Comparison of ENCODE assay signal across 8 cellular contexts in genomic region chr13:21297452-21297851, GRCh38.
A peak's percentile ranks its signal among the peaks of the same experiment; 100 is the strongest.
DNase-seq lines count a peak whose midpoint lies in the region; ATAC-seq and TF ChIP-seq lines count a peak whose summit lies in the region.

No MANE protein-coding gene starts in this region.

- intact Hi-C loops in A673 (cut with micrococcal nuclease; ENCODE audit: unreplicated experiment) = loop anchor here (1.0 to 10.0 kb wide), 7 partner anchors 55 to 1480 kb away; partner anchors contain the start of gene ZDHHC20

- H3K9me3 Mint-ChIP-seq in T-cell = no peaks in the 10 kb centered on the region

- H3K4me3 ChIP-seq in A673 (ENCODE audit: low read depth, low read length, poor library complexity, severe bottlenecking) (peak overlapping the region; percentile 86), foreskin fibroblast (ENCODE audit: low read depth in 1 of 2, low read length in 2 of 2) (peak overlapping the region; percentile 69 to 95), smooth muscle cell (peak overlapping the region; percentile 88)

- TF ChIP-seq CTCF in A673 (conservative IDR thresholded peaks at IDR 0.05; ENCODE audit: low read depth, low read length) (no peak), foreskin fibroblast (IDR thresholded peaks at IDR 0.05; ENCODE audit: low read depth, low read length) (no peak), smooth muscle cell (IDR thresholded peaks at IDR 0.05; ENCODE audit: borderline replicate concordance, insufficient read depth, poor library complexity, severe bottlenecking) (no peak)

- H3K27me3 ChIP-seq in A673 (replicated peaks; ENCODE audit: insufficient read depth, low read depth, low read length, poor library complexity) (no peaks in the 10 kb centered on the region), smooth muscle cell (ENCODE audit: low read depth) (no peaks in the 10 kb centered on the region)

- no peaks in the 10 kb centered on the region for H4K20me1 ChIP-seq in smooth muscle cell (ENCODE audit: low read depth)

- H3K36me3 ChIP-seq in A673 (ENCODE audit: insufficient read depth, low read length, poor library complexity, severe bottlenecking) = no peaks in the 10 kb centered on the region
- H3K36me3 ChIP-seq in smooth muscle cell (ENCODE audit: low read depth) = no peaks in the 10 kb centered on the region

- POLR2A ChIA-PET in A673 (lab: Charles Lee; ENCODE audit: low non-redundant PET) (interaction anchor here (0.6 kb wide), 1 partner anchor 100 kb away, joined by 3 read pairs; no protein-coding TSS in a partner anchor), T-cell (lab: Charles Lee) (interaction anchor here in 1 of 2 donors (0.6 kb wide), 1 partner anchor 75 kb away, joined by 3 read pairs; no protein-coding TSS in a partner anchor)

- H2AFZ ChIP-seq in smooth muscle cell (ENCODE audit: low read depth) = peak overlapping the region; percentile 90

- WGBS in smooth muscle cell (ENCODE audit: low lambda C conversion rate) = 90% methylated on average over 2 of the region's 2 CpGs

- no peaks in the 10 kb centered on the region for H3F3A ChIP-seq in smooth muscle cell (ENCODE audit: low read depth)

- H3K36me3 Mint-ChIP-seq in T-cell = no peaks in the 10 kb centered on the region

- DNase-seq in A673 (ENCODE audit: low spot score) = peak; percentile 53
- no peak for DNase-seq in T-cell
- DNase-seq in foreskin fibroblast = peak in 1 of 2 donors; percentile 11
- no peak for DNase-seq in smooth muscle cell (lab: John Stamatoyannopoulos, UW; ENCODE audit: unreplicated experiment)
- no peak for DNase-seq in NCI-H1048 (lab: John Stamatoyannopoulos, UW)
- no peak for DNase-seq in activated CD8-positive, alpha-beta memory T cell treated with anti-CD3 and anti-CD28 coated beads, Interleukin-2, amount 50 U/mL, for 4 hours

- peak overlapping the region; percentile 85 to 90 for H3K27ac Mint-ChIP-seq in T-cell

- H3K9ac ChIP-seq in smooth muscle cell (ENCODE audit: low read depth) = peak overlapping the region; percentile 49

- H3K4me1 Mint-ChIP-seq in T-cell = peaks cover 22 to 24% (median 22%) of the 10 kb centered on the region in 3 donors

- peak overlapping the region; percentile 89 for H3K4me2 ChIP-seq in smooth muscle cell

- no peaks in the 10 kb centered on the region for H3K27me3 Mint-ChIP-seq in T-cell

- H3K79me2 ChIP-seq in smooth muscle cell (ENCODE audit: low read depth) = peaks cover 19% of the 10 kb centered on the region

- peak; percentile 9 for ATAC-seq in GM19395 (IDR thresholded peaks at IDR 0.05; ENCODE audit: unreplicated experiment)
- peak in 2 of 4 experiments; percentile 2 to 5 for ATAC-seq in T-cell (replicated peaks in 1 of 4)
- ATAC-seq in GM18517 (IDR thresholded peaks at IDR 0.05; ENCODE audit: unreplicated experiment) = no peak

- BruUV-seq in A673 (replicated peaks; lab: Mats Ljungman, UMichigan) = no TSS peak

- H3K27ac ChIP-seq in A673 (ENCODE audit: low read depth, low read length, poor library complexity, severe bottlenecking) (peak overlapping the region; percentile 70), smooth muscle cell (ENCODE audit: low read depth) (peak overlapping the region; percentile 88)

- no peaks in the 10 kb centered on the region for H3K9me3 ChIP-seq in A673 (ENCODE audit: low read depth, low read length, poor library complexity, severe bottlenecking)
- H3K9me3 ChIP-seq in smooth muscle cell (replicated peaks; ENCODE audit: low read depth) = no peaks in the 10 kb centered on the region

- CTCF ChIA-PET in A673 (lab: Charles Lee) (interaction anchor here (0.8 to 1.7 kb wide), 3 partner anchors 99 to 180 kb away, joined by 3 to 9 read pairs (median 3); partner anchors contain the start of gene ZDHHC20), T-cell (lab: Charles Lee) (interaction anchor here (0.6 to 3.5 kb wide), 16 partner anchors 12 to 733 kb away, joined by 3 to 29 read pairs (median 4); partner anchors contain the start of genes MRPL57 (in 2 of the 2), SKA3 (in 2 of the 2), MICU2 (in 1 of the 2) and ZDHHC20 (in 1 of the 2))

- H3K4me1 ChIP-seq in A673 (ENCODE audit: insufficient read depth, low read length, poor library complexity, severe bottlenecking) (peaks cover 25% of the 10 kb centered on the region), smooth muscle cell (ENCODE audit: low read depth) (no peaks in the 10 kb centered on the region)

- H3K4me3 Mint-ChIP-seq in T-cell = peak overlapping the region; percentile 82 to 88 (median 83)
